In the genomic region with DNA sequence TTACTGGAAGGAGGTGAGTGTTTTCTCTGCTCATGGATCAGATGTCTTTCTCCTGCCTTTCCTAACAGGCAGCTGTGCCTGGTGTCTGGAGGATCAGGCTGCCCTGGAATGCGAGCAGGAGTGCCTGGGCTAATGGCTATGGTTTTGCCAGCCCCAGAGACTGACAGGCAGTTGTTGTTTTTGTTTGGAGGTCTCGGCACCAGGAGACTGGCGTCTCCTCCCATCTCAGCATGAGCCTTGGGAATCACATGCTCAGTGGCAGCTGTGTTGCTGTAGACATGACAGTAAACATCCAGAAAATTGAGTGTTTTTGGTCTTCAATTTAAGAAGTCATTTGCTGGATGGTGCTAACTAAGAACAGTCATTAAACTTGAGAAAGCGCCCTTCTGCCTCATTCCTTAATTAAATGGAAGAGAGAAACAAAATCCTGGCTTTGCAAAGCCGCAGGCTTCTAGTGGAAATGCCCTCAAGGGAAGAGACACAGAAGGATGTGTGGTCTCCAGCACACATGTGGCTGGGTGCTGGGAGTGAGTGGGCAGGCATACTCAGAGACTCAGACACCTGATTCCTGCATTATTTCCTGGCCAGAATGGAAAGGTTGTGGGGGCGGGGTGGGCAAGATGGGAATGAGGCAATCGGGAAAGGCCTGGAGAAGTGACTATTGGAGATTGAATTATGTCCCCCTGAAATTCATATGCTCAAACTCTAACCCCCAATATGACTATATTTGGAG, we compare ENCODE assay signal across 11 cellular contexts.
DNase-seq lines count a peak whose midpoint lies in the region; ATAC-seq, FAIRE-seq and TF ChIP-seq lines count a peak whose summit lies in the region.
"Had no signal": no experiment of that assay in that cellular context is flagged by ENCODE, and none has a peak within 500 bp of the region (broad histone marks: within the 10 kb centered on the region; RNA-seq: fewer than 3 reads in every experiment).

No MANE protein-coding gene starts in this region.

- TF ChIP-seq POLR2A in GM18505 (IDR thresholded peaks at IDR 0.05; ENCODE audit: borderline replicate concordance, extremely low read depth, insufficient read depth, insufficient read length), result no peak

- WGBS in right cardiac atrium, result 43% methylated on average over 7 of the region's 7 CpGs

- no peak overlapping the region for H3K27ac Mint-ChIP-seq in activated CD4-positive, alpha-beta memory T cell treated with anti-CD3 and anti-CD28 coated beads for 36 hours

- no peaks in the 10 kb centered on the region for H3K4me1 Mint-ChIP-seq in activated CD4-positive, alpha-beta memory T cell treated with anti-CD3 and anti-CD28 coated beads for 36 hours (ENCODE audit: low read depth)

- no peaks in the 10 kb centered on the region for H3K36me3 Mint-ChIP-seq in activated CD4-positive, alpha-beta memory T cell treated with anti-CD3 and anti-CD28 coated beads for 36 hours

- H3K9me3 Mint-ChIP-seq in activated CD4-positive, alpha-beta memory T cell treated with anti-CD3 and anti-CD28 coated beads for 36 hours, result no peaks in the 10 kb centered on the region

- H3K27ac ChIP-seq in right cardiac atrium (ENCODE audit: low read length), result no peak overlapping the region

- ATAC-seq in right cardiac atrium (peak; percentile 39 to 55), GM19463 (IDR thresholded peaks at IDR 0.05; ENCODE audit: unreplicated experiment) (no peak), GM18505 (IDR thresholded peaks at IDR 0.05; ENCODE audit: unreplicated experiment) (no peak)
- ATAC-seq: esophagus mucosa had no signal

- H3K4me3 ChIP-seq in right cardiac atrium (ENCODE audit: low read length), result no peak overlapping the region
- H3K4me3 ChIP-seq in retinal pigment epithelial cell (ENCODE audit: low read length), result no peak overlapping the region

- H3K27me3 ChIP-seq in right cardiac atrium (ENCODE audit: control insufficient read depth, insufficient read depth), result no peaks in the 10 kb centered on the region

- H3K4me3 Mint-ChIP-seq in activated CD4-positive, alpha-beta memory T cell treated with anti-CD3 and anti-CD28 coated beads for 36 hours, result no peak overlapping the region

- H3K4me1 ChIP-seq in right cardiac atrium (ENCODE audit: control insufficient read depth, insufficient read depth, low read length), result no peaks in the 10 kb centered on the region

- POLR2A ChIA-PET in activated CD4-positive, alpha-beta memory T cell treated with anti-CD3 and anti-CD28 coated beads for 36 hours (lab: Charles Lee), result no interaction called here

- CTCF ChIA-PET in activated CD4-positive, alpha-beta memory T cell treated with anti-CD3 and anti-CD28 coated beads for 36 hours (lab: Charles Lee), result no interaction called here

- intact Hi-C loops in right cardiac atrium (cut with DNase I), result no loop called here
- intact Hi-C loops in activated CD4-positive, alpha-beta memory T cell treated with anti-CD3 and anti-CD28 coated beads for 36 hours (cut with micrococcal nuclease), result no loop called here

- FAIRE-seq in HTR-8/SVneo (lab: Jason Lieb, UNC), result no peak

- no peaks in the 10 kb centered on the region for H3K27me3 Mint-ChIP-seq in activated CD4-positive, alpha-beta memory T cell treated with anti-CD3 and anti-CD28 coated beads for 36 hours

- DNase-seq in HTR-8/SVneo (ENCODE audit: insufficient read length, low spot score) (peak; percentile 14), RPMI7951 (ENCODE audit: low read depth) (peak; percentile 91), right cardiac atrium (peak in 1 of 3 donors; percentile 47), retinal pigment epithelial cell (ENCODE audit: low read depth) (peak; percentile 93)
- DNase-seq in activated CD4-positive, alpha-beta memory T cell treated with anti-CD3 and anti-CD28 coated beads for 36 hours, result no peak
- DNase-seq: activated naive CD4-positive, alpha-beta T cell treated with anti-CD3 and anti-CD28 coated beads, Interleukin-2, amount 50 U/mL, for 16 hours; IMR-90; OCI-M1 had no signal

- no peaks in the 10 kb centered on the region for H3K9me3 ChIP-seq in right cardiac atrium (ENCODE audit: control insufficient read depth, low read length)

- no peak for TF ChIP-seq CTCF in retinal pigment epithelial cell (conservative IDR thresholded peaks at IDR 0.05; ENCODE audit: low read depth, low read length)

Comparison
In these comparisons a context has a peak if more than half of its experiments do, and no peak if none do; other contexts are left out.
1. ATAC-seq: peak in right cardiac atrium (2 of 2); none in GM19463 (single experiment) and GM18505 (single experiment).